9 cellular contexts compared by ENCODE assay signal in the genomic region with DNA sequence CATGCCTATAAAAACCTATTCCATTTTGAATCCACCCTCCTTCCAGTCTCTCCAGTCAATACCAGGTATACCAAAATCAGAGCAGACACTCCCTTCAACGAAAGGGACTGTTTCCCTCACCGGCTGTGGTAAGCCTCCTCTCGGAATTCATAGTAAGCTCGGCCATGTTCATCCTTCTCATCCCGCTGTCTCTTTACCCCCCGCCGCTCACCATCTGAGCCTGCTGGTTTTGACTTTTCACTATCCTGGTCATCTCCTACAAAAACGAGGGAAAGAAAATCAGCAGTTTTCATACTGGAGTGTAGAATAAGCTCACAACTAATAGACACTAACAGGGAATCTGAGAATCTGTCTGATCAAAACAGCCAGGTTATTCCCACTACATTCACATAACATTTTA. TPM values are rescaled to one million over a fixed set of nuclear protein-coding genes. Genes with fewer than 3 reads are reported as not detected.
DNase-seq lines count a peak whose midpoint lies in the region; ATAC-seq and TF ChIP-seq lines count a peak whose summit lies in the region.
"Had no signal": no experiment of that assay in that cellular context is flagged by ENCODE, and none has a peak within 500 bp of the region (broad histone marks: within the 10 kb centered on the region; RNA-seq: fewer than 3 reads in every experiment).

No MANE protein-coding gene starts in this region.

- TF ChIP-seq CTCF in NB4 (IDR thresholded peaks at IDR 0.05; ENCODE audit: low read depth, low read length) (no peak), coronary artery (IDR thresholded peaks at IDR 0.05) (no peak), neural cell (IDR thresholded peaks at IDR 0.05; ENCODE audit: poor library complexity, severe bottlenecking) (no peak), body of pancreas (IDR thresholded peaks at IDR 0.05) (no peak)

- peaks cover 0 to 2% (median 0%) of the 10 kb centered on the region in 8 donors for H3K9me3 Mint-ChIP-seq in CD4-positive, alpha-beta memory T cell

- peaks cover 5% of the 10 kb centered on the region for H3F3A ChIP-seq in neural cell (ENCODE audit: insufficient read depth, low read length, poor library complexity, severe bottlenecking)

- H3K27ac Mint-ChIP-seq in CD4-positive, alpha-beta memory T cell = peak overlapping the region; percentile 29 to 98 (median 75)

- intact Hi-C loops in CD4-positive, alpha-beta memory T cell (cut with micrococcal nuclease) = no loop called here
- intact Hi-C loops in body of pancreas (cut with DNase I) = no loop called here

- H3K9me3 ChIP-seq in CD4-positive, alpha-beta memory T cell (ENCODE audit: control insufficient read depth in 1 of 2, low read length in 2 of 2) = no peaks in the 10 kb centered on the region
- H3K9me3 ChIP-seq in neural cell (ENCODE audit: low read length) = no peaks in the 10 kb centered on the region
- no peaks in the 10 kb centered on the region for H3K9me3 ChIP-seq in body of pancreas

- TF ChIP-seq POLR2A in NB4 (IDR thresholded peaks at IDR 0.05; ENCODE audit: extremely low read depth, insufficient read length) (no peak), body of pancreas (IDR thresholded peaks at IDR 0.05) (no peak)

- no peak overlapping the region for H2AFZ ChIP-seq in neural cell (ENCODE audit: low read depth, low read length)

- H4K20me1 ChIP-seq in neural cell (ENCODE audit: insufficient read depth) = peaks cover 3% of the 10 kb centered on the region

- H3K36me3 Mint-ChIP-seq in CD4-positive, alpha-beta memory T cell = peaks cover 58 to 82% of the 10 kb centered on the region in 2 donors

- no peaks in the 10 kb centered on the region for H3K27me3 Mint-ChIP-seq in CD4-positive, alpha-beta memory T cell

- TF ChIP-seq RAD21 in neural cell (conservative IDR thresholded peaks at IDR 0.05) = no peak

- CTCF ChIA-PET in CD4-positive, alpha-beta memory T cell (lab: Charles Lee; ENCODE audit: partially characterized antibody) = interaction anchor here (0.6 to 2.4 kb wide), 4 partner anchors 8 to 299 kb away, joined by 3 to 9 read pairs (median 3); no protein-coding TSS in a partner anchor

- DNase-seq in CD4-positive, alpha-beta memory T cell = no peak
- DNase-seq in NB4 (ENCODE audit: low read depth) (no peak), coronary artery (ENCODE audit: low spot score) (no peak), NOMO-1 treated with DMSO at 0.1 percent for 48 hours (lab: John Stamatoyannopoulos, UW; ENCODE audit: unreplicated experiment) (no peak), left lobe of liver (ENCODE audit: low spot score) (no peak), hypothalamus (lab: John Stamatoyannopoulos, UW) (no peak), body of pancreas (no peak)
- DNase-seq: left cardiac atrium had no signal

- peaks cover 57% of the 10 kb centered on the region for H3K79me2 ChIP-seq in neural cell (replicated peaks; ENCODE audit: insufficient read depth, low read length)

- peak overlapping the region; percentile 62 to 98 (median 94) for H3K4me3 Mint-ChIP-seq in CD4-positive, alpha-beta memory T cell

- no peaks in the 10 kb centered on the region for H3K27me3 ChIP-seq in CD4-positive, alpha-beta memory T cell (ENCODE audit: insufficient read depth, low read length)
- H3K27me3 ChIP-seq in neural cell (ENCODE audit: insufficient read depth, low read depth, low read length) (no peaks in the 10 kb centered on the region), body of pancreas (no peaks in the 10 kb centered on the region)

- peaks cover 49% of the 10 kb centered on the region for H3K36me3 ChIP-seq in CD4-positive, alpha-beta memory T cell (ENCODE audit: insufficient read depth, low read length)
- H3K36me3 ChIP-seq in neural cell (ENCODE audit: insufficient read depth, low read length) (peaks cover 30% of the 10 kb centered on the region), body of pancreas (replicated peaks in 1 of 2; ENCODE audit: insufficient read depth in 1 of 2, low read depth in 2 of 2) (peaks cover 18 to 34% of the 10 kb centered on the region in 2 donors)

- H3K9ac ChIP-seq in neural cell (ENCODE audit: low read length) = peak overlapping the region; percentile 45

- H3K9me2 ChIP-seq in neural cell (ENCODE audit: insufficient read depth, low read length) = no peaks in the 10 kb centered on the region

- no peak for TF ChIP-seq EP300 in neural cell (conservative IDR thresholded peaks at IDR 0.05; ENCODE audit: poor library complexity, severe bottlenecking)

- POLR2A ChIA-PET in CD4-positive, alpha-beta memory T cell (lab: Charles Lee; ENCODE audit: partially characterized antibody) = interaction anchor here (0.8 to 15.3 kb wide), 12 partner anchors 12 to 133 kb away, joined by 3 to 283 read pairs (median 6); partner anchors contain the start of genes BSCL2, C11orf98, CSKMT and GANAB

- 25 to 32% methylated on average over 8 of the region's 8 CpGs for WGBS in body of pancreas, 2 donors

- ATAC-seq in left lobe of liver (no peak), body of pancreas (no peak)
- ATAC-seq: left cardiac atrium had no signal

- peaks cover 37 to 84% (median 58%) of the 10 kb centered on the region in 4 donors for H3K4me1 Mint-ChIP-seq in CD4-positive, alpha-beta memory T cell

- H3K27ac ChIP-seq in CD4-positive, alpha-beta memory T cell (ENCODE audit: low read depth, low read length) = peak overlapping the region; percentile 29
- H3K27ac ChIP-seq in coronary artery (no peak overlapping the region), neural cell (ENCODE audit: low read length) (no peak overlapping the region), body of pancreas (no peak overlapping the region)

- peaks cover 44% of the 10 kb centered on the region for H3K4me1 ChIP-seq in CD4-positive, alpha-beta memory T cell (ENCODE audit: insufficient read depth, low read length)
- H3K4me1 ChIP-seq in body of pancreas = peaks cover 15% of the 10 kb centered on the region

- H3K4me3 ChIP-seq in CD4-positive, alpha-beta memory T cell (ENCODE audit: low read length in 2 of 2) = peak overlapping the region in 1 of 2 donors; percentile 24
- H3K4me3 ChIP-seq in NB4 (ENCODE audit: low read depth, low read length) (peak overlapping the region; percentile 66), coronary artery (peak overlapping the region; percentile 79), neural cell (ENCODE audit: low read length) (peak overlapping the region; percentile 83), body of pancreas (no peak overlapping the region)

- H3K4me2 ChIP-seq in neural cell (ENCODE audit: low read length) = peak overlapping the region; percentile 99

TF ChIP-seq in neural cell, 6 proteins besides CTCF, POLR2A, EP300 and RAD21:
- no peak for TF ChIP-seq EZH2 (IDR thresholded peaks at IDR 0.05; ENCODE audit: borderline replicate concordance, insufficient read depth, low read length, poor library complexity, severe bottlenecking)
- TF ChIP-seq, protein P1, sequence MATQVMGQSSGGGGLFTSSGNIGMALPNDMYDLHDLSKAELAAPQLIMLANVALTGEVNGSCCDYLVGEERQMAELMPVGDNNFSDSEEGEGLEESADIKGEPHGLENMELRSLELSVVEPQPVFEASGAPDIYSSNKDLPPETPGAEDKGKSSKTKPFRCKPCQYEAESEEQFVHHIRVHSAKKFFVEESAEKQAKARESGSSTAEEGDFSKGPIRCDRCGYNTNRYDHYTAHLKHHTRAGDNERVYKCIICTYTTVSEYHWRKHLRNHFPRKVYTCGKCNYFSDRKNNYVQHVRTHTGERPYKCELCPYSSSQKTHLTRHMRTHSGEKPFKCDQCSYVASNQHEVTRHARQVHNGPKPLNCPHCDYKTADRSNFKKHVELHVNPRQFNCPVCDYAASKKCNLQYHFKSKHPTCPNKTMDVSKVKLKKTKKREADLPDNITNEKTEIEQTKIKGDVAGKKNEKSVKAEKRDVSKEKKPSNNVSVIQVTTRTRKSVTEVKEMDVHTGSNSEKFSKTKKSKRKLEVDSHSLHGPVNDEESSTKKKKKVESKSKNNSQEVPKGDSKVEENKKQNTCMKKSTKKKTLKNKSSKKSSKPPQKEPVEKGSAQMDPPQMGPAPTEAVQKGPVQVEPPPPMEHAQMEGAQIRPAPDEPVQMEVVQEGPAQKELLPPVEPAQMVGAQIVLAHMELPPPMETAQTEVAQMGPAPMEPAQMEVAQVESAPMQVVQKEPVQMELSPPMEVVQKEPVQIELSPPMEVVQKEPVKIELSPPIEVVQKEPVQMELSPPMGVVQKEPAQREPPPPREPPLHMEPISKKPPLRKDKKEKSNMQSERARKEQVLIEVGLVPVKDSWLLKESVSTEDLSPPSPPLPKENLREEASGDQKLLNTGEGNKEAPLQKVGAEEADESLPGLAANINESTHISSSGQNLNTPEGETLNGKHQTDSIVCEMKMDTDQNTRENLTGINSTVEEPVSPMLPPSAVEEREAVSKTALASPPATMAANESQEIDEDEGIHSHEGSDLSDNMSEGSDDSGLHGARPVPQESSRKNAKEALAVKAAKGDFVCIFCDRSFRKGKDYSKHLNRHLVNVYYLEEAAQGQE (IDR thresholded peaks at IDR 0.05; ENCODE audit: borderline replicate concordance) = no peak
- TF ChIP-seq TAF1 (IDR thresholded peaks at IDR 0.05; ENCODE audit: low read depth) = no peak
- TF ChIP-seq POLR2AphosphoS5 (IDR thresholded peaks at IDR 0.05) = no peak
- TF ChIP-seq SMC3 (conservative IDR thresholded peaks at IDR 0.05; ENCODE audit: poor library complexity) = no peak

RNA-seq across cellular contexts. Expression of gene HNRNPUL2, which starts 3.1 kb away (rescaled TPM):
- 10 to 100 TPM; 79.6 to 83.4 TPM for total RNA-seq in CD4-positive, alpha-beta memory T cell
- polyA plus RNA-seq in CD4-positive, alpha-beta memory T cell = 1 to 10 TPM in 1 of 2 donors, under 1 TPM in 1; 0.30 to 3.2 TPM
- polyA plus RNA-seq in neural cell = 27.5 and 29.3 TPM in 2 replicates
- polyA minus RNA-seq in neural cell = 38.5 and 40.9 TPM in 2 replicates
- 13.7 TPM for total RNA-seq in left lobe of liver
- total RNA-seq in body of pancreas = 10 to 100 TPM; 19.1 to 20.5 TPM

RNA-seq across cellular contexts. Expression of gene TTC9C, which starts 4.1 kb away (rescaled TPM):
- total RNA-seq in CD4-positive, alpha-beta memory T cell = 10 to 100 TPM; 51.0 to 53.5 TPM
- 10 to 100 TPM; 10.2 to 25.8 TPM for polyA plus RNA-seq in CD4-positive, alpha-beta memory T cell
- 48.6 and 55.2 TPM in 2 replicates for polyA plus RNA-seq in neural cell
- 40.4 and 50.6 TPM in 2 replicates for polyA minus RNA-seq in neural cell
- total RNA-seq in left lobe of liver (11.2 TPM), body of pancreas (10 to 100 TPM; 12.5 to 18.5 TPM)

RNA-seq across cellular contexts. Expression of gene GNG3, which starts 16.7 kb away (rescaled TPM):
- not detected for total RNA-seq in CD4-positive, alpha-beta memory T cell
- not detected for polyA plus RNA-seq in CD4-positive, alpha-beta memory T cell
- 120 and 121 TPM in 2 replicates for polyA plus RNA-seq in neural cell
- 49.0 and 52.3 TPM in 2 replicates for polyA minus RNA-seq in neural cell
- total RNA-seq in left lobe of liver (0.20 TPM), body of pancreas (1 to 10 TPM in 1 of 2 donors, not detected in 1; 1.0 TPM)
- total RNA-seq: left cardiac atrium had no signal

RNA-seq across cellular contexts. Expression of gene BSCL2, which starts 16.9 kb away (rescaled TPM):
- 10 to 100 TPM; 34.5 to 36.6 TPM for total RNA-seq in CD4-positive, alpha-beta memory T cell
- polyA plus RNA-seq in CD4-positive, alpha-beta memory T cell = 10 to 100 TPM; 48.9 to 51.7 TPM
- 304 and 305 TPM in 2 replicates for polyA plus RNA-seq in neural cell
- polyA minus RNA-seq in neural cell = 170 and 176 TPM in 2 replicates
- total RNA-seq in left lobe of liver = 35.1 TPM
- 100 to 1,000 TPM in 1 of 2 donors, 10 to 100 TPM in 1; 44.6 to 248 TPM for total RNA-seq in body of pancreas

RNA-seq across cellular contexts. Expression of gene ZBTB3, which starts 29.8 kb away (rescaled TPM):
- 10 to 100 TPM; 27.2 to 27.9 TPM for total RNA-seq in CD4-positive, alpha-beta memory T cell
- polyA plus RNA-seq in CD4-positive, alpha-beta memory T cell = 1 to 10 TPM; 6.0 to 8.6 TPM
- 8.5 and 20.9 TPM in 2 replicates for polyA plus RNA-seq in neural cell
- 13.1 and 28.5 TPM in 2 replicates for polyA minus RNA-seq in neural cell
- total RNA-seq in left lobe of liver (5.5 TPM), body of pancreas (1 to 10 TPM; 3.9 to 4.0 TPM)

Comparison
In these comparisons a context has a peak if more than half of its experiments do, and no peak if none do; other contexts are left out.
1. H3K4me3 ChIP-seq: peak in NB4 (single experiment), coronary artery (single experiment) and neural cell (single experiment); none in body of pancreas (0 of 2).